In genomic region chr13:99311137-99311536, GRCh38 we compare ENCODE assay signal across 10 cellular contexts. TPM values are rescaled to one million over a fixed set of nuclear protein-coding genes. Genes with fewer than 3 reads are reported as not detected.
DNase-seq lines count a peak whose midpoint lies in the region; ATAC-seq and TF ChIP-seq lines count a peak whose summit lies in the region.
"Had no signal": no experiment of that assay in that cellular context is flagged by ENCODE, and none has a peak within 500 bp of the region (broad histone marks: within the 10 kb centered on the region; RNA-seq: fewer than 3 reads in every experiment).

No MANE protein-coding gene starts in this region.

- H3K27ac Mint-ChIP-seq in CD4-positive, alpha-beta T cell: peak overlapping the region; percentile 89
- H3K27ac Mint-ChIP-seq in activated naive CD4-positive, alpha-beta T cell treated with anti-CD3 and anti-CD28 coated beads, Interleukin-2, amount 50 U/mL, for 24 hours: peak overlapping the region; percentile 79

- no peaks in the 10 kb centered on the region for H3K9me3 Mint-ChIP-seq in CD4-positive, alpha-beta T cell
- H3K9me3 Mint-ChIP-seq in activated naive CD4-positive, alpha-beta T cell treated with anti-CD3 and anti-CD28 coated beads, Interleukin-2, amount 50 U/mL, for 24 hours: no peaks in the 10 kb centered on the region

- TF ChIP-seq POLR2A in IMR-90 (IDR thresholded peaks at IDR 0.05; ENCODE audit: low read depth, low read length): no peak

- H4K8ac ChIP-seq in IMR-90 (ENCODE audit: low read depth in 2 of 2, low read length in 2 of 2): peak overlapping the region in 1 of 2 experiments; percentile 1; a peak in 1 of 4 replicates

- no peak for DNase-seq in CD4-positive, alpha-beta T cell
- DNase-seq in IMR-90 (peak; percentile 49), cardiac septum (ENCODE audit: low spot score) (no peak)

- peak overlapping the region; percentile 48 for H2AK5ac ChIP-seq in IMR-90 (ENCODE audit: low read depth, low read length)

- TF ChIP-seq RAD21 in IMR-90 (IDR thresholded peaks at IDR 0.05; ENCODE audit: low read length): no peak

- peak overlapping the region; percentile 71 for H3K4ac ChIP-seq in IMR-90 (ENCODE audit: low read depth, low read length)

- H2BK15ac ChIP-seq in IMR-90 (ENCODE audit: low read depth, low read length): peak overlapping the region; percentile 52; the same call in 1 of the 3 replicates

- peaks cover 29% of the 10 kb centered on the region for H4K20me1 ChIP-seq in IMR-90 (ENCODE audit: insufficient read depth, low read length)

- H3K56ac ChIP-seq in IMR-90 (ENCODE audit: extremely low read depth, insufficient read depth, low read length): no peak overlapping the region

- intact Hi-C loops in CD4-positive, alpha-beta T cell (cut with DNase I, micrococcal nuclease): no loop called here
- intact Hi-C loops in IMR-90 (cut with micrococcal nuclease): no loop called here
- intact Hi-C loops in cardiac septum (cut with DNase I): no loop called here

- H2AK9ac ChIP-seq in IMR-90 (replicated peaks; ENCODE audit: low read depth, low read length, poor library complexity): no peak overlapping the region

- H2BK120ac ChIP-seq in IMR-90 (ENCODE audit: low read depth, low read length): peak overlapping the region; percentile 51

- H4K91ac ChIP-seq in IMR-90 (ENCODE audit: insufficient read depth, low read depth, low read length): peak overlapping the region; percentile 31; the same call in 1 of the 2 replicates

- H3K36me3 ChIP-seq in IMR-90 (ENCODE audit: control insufficient read depth, insufficient read depth, low read length) (peaks cover 4% of the 10 kb centered on the region; the same call in 1 of the 2 replicates), muscle layer of duodenum (ENCODE audit: control insufficient read depth in 1 of 2, insufficient read depth in 2 of 2, low read length in 2 of 2) (peaks cover 0 to 3% of the 10 kb centered on the region in 2 donors)

- H3K9me1 ChIP-seq in IMR-90 (ENCODE audit: insufficient read depth, low read length): peaks cover 25% of the 10 kb centered on the region

- dilution Hi-C loops in IMR-90 (cut with HindIII; ENCODE audit: low sequenced_read_pairs, unreplicated experiment): no loop called here

- H3K27me3 ChIP-seq in CD4-positive, alpha-beta T cell (ENCODE audit: control insufficient read depth, insufficient read depth, low read length): no peaks in the 10 kb centered on the region
- H3K27me3 ChIP-seq in IMR-90 (ENCODE audit: control insufficient read depth, insufficient read depth, low read length) (no peaks in the 10 kb centered on the region), muscle layer of duodenum (ENCODE audit: low read depth, low read length) (no peaks in the 10 kb centered on the region)

- no peak overlapping the region for H3K14ac ChIP-seq in IMR-90 (replicated peaks; ENCODE audit: low read depth, low read length)

- H3K27me3 Mint-ChIP-seq in CD4-positive, alpha-beta T cell: no peaks in the 10 kb centered on the region
- H3K27me3 Mint-ChIP-seq in activated naive CD4-positive, alpha-beta T cell treated with anti-CD3 and anti-CD28 coated beads, Interleukin-2, amount 50 U/mL, for 24 hours: no peaks in the 10 kb centered on the region

- peak overlapping the region; percentile 12; the same call in 1 of the 2 replicates for H3K4me2 ChIP-seq in IMR-90 (ENCODE audit: low read depth, low read length)

- H3K4me1 ChIP-seq in IMR-90 (ENCODE audit: control insufficient read depth, insufficient read depth, low read length): peaks cover 22% of the 10 kb centered on the region
- peaks cover 6 to 15% of the 10 kb centered on the region in 2 donors for H3K4me1 ChIP-seq in muscle layer of duodenum (ENCODE audit: control insufficient read depth in 1 of 2, insufficient read depth in 2 of 2, low read length in 2 of 2)

- H3K27ac ChIP-seq in CD4-positive, alpha-beta T cell (ENCODE audit: low read depth, low read length): no peak overlapping the region
- H3K27ac ChIP-seq in IMR-90 (ENCODE audit: insufficient read depth, low read length) (no peak overlapping the region), muscle layer of duodenum (ENCODE audit: low read length) (peak overlapping the region; percentile 46)

- H3K4me1 Mint-ChIP-seq in CD4-positive, alpha-beta T cell (ENCODE audit: low read depth): peaks cover 88% of the 10 kb centered on the region
- peaks cover 91% of the 10 kb centered on the region for H3K4me1 Mint-ChIP-seq in activated naive CD4-positive, alpha-beta T cell treated with anti-CD3 and anti-CD28 coated beads, Interleukin-2, amount 50 U/mL, for 24 hours

- no peak overlapping the region for H4K5ac ChIP-seq in IMR-90 (ENCODE audit: low read depth, low read length)

- CTCF ChIA-PET in CD4-positive, alpha-beta T cell (lab: Charles Lee): interaction anchor here (1.1 to 2.2 kb wide), 5 partner anchors 41 to 123 kb away, joined by 3 to 7 read pairs (median 3); no protein-coding TSS in a partner anchor
- CTCF ChIA-PET in IMR-90 (lab: Yijun Ruan, JAX): no interaction called here

- WGBS in IMR-90 (ENCODE audit: extremely low coverage in 2 of 2, insufficient read length in 1 of 2), 2 experiments: no CpG with 5 or more reads among the region's 4 CpGs

- BruUV-seq in IMR-90 (replicated peaks; lab: Mats Ljungman, UMichigan): no TSS peak

- H3K23ac ChIP-seq in IMR-90 (ENCODE audit: low read depth, low read length): no peak overlapping the region

- H3K9me3 ChIP-seq in CD4-positive, alpha-beta T cell (ENCODE audit: control insufficient read depth, low read length): no peaks in the 10 kb centered on the region
- H3K9me3 ChIP-seq in IMR-90 (ENCODE audit: control insufficient read depth, insufficient read depth, low read length): no peaks in the 10 kb centered on the region
- no peaks in the 10 kb centered on the region for H3K9me3 ChIP-seq in muscle layer of duodenum (ENCODE audit: control insufficient read depth in 1 of 2, low read length in 2 of 2)

- H3K18ac ChIP-seq in IMR-90 (ENCODE audit: low read depth, low read length): peak overlapping the region; percentile 24; the same call in 1 of the 2 replicates

- H3K79me1 ChIP-seq in IMR-90 (ENCODE audit: low read depth in 1 of 2, low read length in 2 of 2): peaks cover 16 to 23% of the 10 kb centered on the region in 2 experiments

- no peak for TF ChIP-seq CTCF in CD4-positive, alpha-beta T cell (IDR thresholded peaks at IDR 0.05)
- no peak for TF ChIP-seq CTCF in IMR-90 (conservative IDR thresholded peaks at IDR 0.05; ENCODE audit: low read depth, low read length)

- POLR2A ChIA-PET in CD4-positive, alpha-beta T cell (lab: Charles Lee): interaction anchor here (0.6 to 2.6 kb wide), 6 partner anchors 11 to 61 kb away, joined by 3 to 13 read pairs (median 4); no protein-coding TSS in a partner anchor
- POLR2A ChIA-PET in IMR-90 (lab: Charles Lee; ENCODE audit: unreplicated experiment): no interaction called here

- ATAC-seq in CD4-positive, alpha-beta T cell (ENCODE audit: poor library complexity): no peak
- ATAC-seq in IMR-90 (ENCODE audit: low read depth) (no peak), HG03521 (IDR thresholded peaks at IDR 0.05; ENCODE audit: unreplicated experiment) (no peak), HG03520 (IDR thresholded peaks at IDR 0.05; ENCODE audit: unreplicated experiment) (no peak), GM21515 (IDR thresholded peaks at IDR 0.05; ENCODE audit: unreplicated experiment) (no peak)

- H3K4me3 ChIP-seq in IMR-90 (ENCODE audit: insufficient read depth, low read depth, low read length) (no peak overlapping the region), muscle layer of duodenum (ENCODE audit: low read depth in 1 of 2, low read length in 2 of 2) (no peak overlapping the region)

- no peak overlapping the region for H2AFZ ChIP-seq in IMR-90 (replicated peaks; ENCODE audit: low read length, poor library complexity)

- H3K9ac ChIP-seq in IMR-90 (ENCODE audit: low read depth, low read length): no peak overlapping the region

- peak overlapping the region; percentile 55 for H2BK5ac ChIP-seq in IMR-90 (ENCODE audit: low read depth, low read length, poor library complexity, severe bottlenecking)

- peaks cover 32% of the 10 kb centered on the region for H3K36me3 Mint-ChIP-seq in CD4-positive, alpha-beta T cell (ENCODE audit: low read depth)
- H3K36me3 Mint-ChIP-seq in activated naive CD4-positive, alpha-beta T cell treated with anti-CD3 and anti-CD28 coated beads, Interleukin-2, amount 50 U/mL, for 24 hours: peaks cover 18% of the 10 kb centered on the region

- H2BK20ac ChIP-seq in IMR-90 (ENCODE audit: low read depth, low read length): peak overlapping the region; percentile 27; the same call in 1 of the 2 replicates

- peak overlapping the region; percentile 76 for H3K4me3 Mint-ChIP-seq in CD4-positive, alpha-beta T cell
- H3K4me3 Mint-ChIP-seq in activated naive CD4-positive, alpha-beta T cell treated with anti-CD3 and anti-CD28 coated beads, Interleukin-2, amount 50 U/mL, for 24 hours: peak overlapping the region; percentile 49

- in situ Hi-C loops in IMR-90 (cut with MboI; ENCODE audit: low sequenced_read_pairs): no loop called here

TF ChIP-seq in IMR-90, 13 proteins besides CTCF, POLR2A, EP300 and RAD21 (continues in another document):
- no peak for TF ChIP-seq RFX5 (IDR thresholded peaks at IDR 0.05; ENCODE audit: low read depth, low read length)
- no peak for TF ChIP-seq MAZ (IDR thresholded peaks at IDR 0.05; ENCODE audit: borderline replicate concordance, low read depth, low read length)
- TF ChIP-seq MXI1 (IDR thresholded peaks at IDR 0.05; ENCODE audit: borderline replicate concordance, low read depth, low read length): no peak
- no peak for TF ChIP-seq CHD1 (IDR thresholded peaks at IDR 0.05; ENCODE audit: low read depth, low read length)
- TF ChIP-seq CEBPB (IDR thresholded peaks at IDR 0.05; ENCODE audit: low read depth, low read length): no peak
- TF ChIP-seq FOS (IDR thresholded peaks at IDR 0.05; ENCODE audit: low read depth, low read length): no peak
- TF ChIP-seq USF2 (IDR thresholded peaks at IDR 0.05; ENCODE audit: low read depth, low read length): no peak
- no peak for TF ChIP-seq NFE2L2 (IDR thresholded peaks at IDR 0.05; ENCODE audit: low read depth, low read length)
- TF ChIP-seq BHLHE40 (IDR thresholded peaks at IDR 0.05; ENCODE audit: low read depth, low read length): no peak

RNA-seq across cellular contexts. Expression of gene GPR183, which starts 3.9 kb away (rescaled TPM):
- total RNA-seq in CD4-positive, alpha-beta T cell: 100 to 1,000 TPM; 330 to 337 TPM
- total RNA-seq in IMR-90 (2012; rRNA removed) (0.18 and 0.28 TPM in 2 replicates), cardiac septum (1.1 TPM)
- 0.31 and 0.44 TPM in 2 replicates for polyA plus RNA-seq in IMR-90 (2012; rRNA removed)
- 0.03 and 0.04 TPM in 2 replicates for polyA plus RNA-seq in IMR-90 (2012; cell fraction: cytosol; rRNA removed)
- 0.04 and 0.10 TPM in 2 replicates for polyA plus RNA-seq in IMR-90 (2012; cell fraction: nucleus; rRNA removed; ENCODE audit: low replicate concordance)
- polyA plus RNA-seq: neural cell had no signal

RNA-seq across cellular contexts. Expression of gene GPR18, which starts 53.0 kb away (rescaled TPM):
- 10 to 100 TPM; 42.9 to 45.1 TPM for total RNA-seq in CD4-positive, alpha-beta T cell
- total RNA-seq in IMR-90 (2012; rRNA removed) (not detected in 2 replicates), cardiac septum (not detected)
- polyA plus RNA-seq in IMR-90 (2012; rRNA removed): not detected in 2 replicates
- polyA plus RNA-seq in IMR-90 (2012; cell fraction: cytosol; rRNA removed): not detected in 2 replicates
- not detected in 2 replicates for polyA plus RNA-seq in IMR-90 (2012; cell fraction: nucleus; rRNA removed; ENCODE audit: low replicate concordance)
- polyA plus RNA-seq: neural cell, urinary bladder had no signal

Comparison
In these comparisons a context has a peak if more than half of its experiments do, and no peak if none do; other contexts are left out.
1. RNA of gene GPR183, which starts 3.9 kb away (total RNA-seq): 330 to 337 TPM in CD4-positive, alpha-beta T cell; 1.1 TPM in cardiac septum (single experiment) and 0.18 to 0.28 TPM in IMR-90; every median in the first group is over 100 times any median in the second.
2. RNA of gene GPR18, which starts 53.0 kb away (total RNA-seq): 42.9 to 45.1 TPM in CD4-positive, alpha-beta T cell; not detected in IMR-90 and not detected in cardiac septum (single experiment); every median in the first group is over 10 times any median in the second.